22 cellular contexts compared by ENCODE assay signal in genomic region chr14:83290447-83290846, GRCh38.
"Had no signal": no experiment of that assay in that cellular context is flagged by ENCODE, and none has a peak within 500 bp of the region (broad histone marks: within the 10 kb centered on the region; RNA-seq: fewer than 3 reads in every experiment).

No MANE protein-coding gene starts in this region.

- H3K27ac Mint-ChIP-seq: mesothelial cell of epicardium; naive B cell; natural killer cell treated with Interleukin-12 subunit alpha and Interleukin-12 subunit beta and Interleukin-15 and Interleukin-18, amount 100 ng/mL, for 72 hours; progenitor cell of endocrine pancreas; stimulated activated effector memory CD8-positive, alpha-beta T cell treated with anti-CD3 and anti-CD28 coated beads, Interleukin-12 subunit alpha, Interleukin-12 subunit beta, amount 100 ng/mL, for 72 hours had no signal

- H3K4me3 Mint-ChIP-seq: mesothelial cell of epicardium; naive B cell; natural killer cell treated with Interleukin-12 subunit alpha and Interleukin-12 subunit beta and Interleukin-15 and Interleukin-18, amount 100 ng/mL, for 72 hours; neural crest cell; stimulated activated effector memory CD8-positive, alpha-beta T cell treated with anti-CD3 and anti-CD28 coated beads, Interleukin-12 subunit alpha, Interleukin-12 subunit beta, amount 100 ng/mL, for 72 hours had no signal

- H3K36me3 ChIP-seq: gastrocnemius medialis, right lobe of liver, stomach, thyroid gland, vagina had no signal

- H3K27ac ChIP-seq: dorsolateral prefrontal cortex, gastrocnemius medialis, parathyroid adenoma, right lobe of liver, stomach, thyroid gland, vagina had no signal

- H3K4me1 Mint-ChIP-seq: naive B cell; neural crest cell; stimulated activated effector memory CD8-positive, alpha-beta T cell treated with anti-CD3 and anti-CD28 coated beads, Interleukin-12 subunit alpha, Interleukin-12 subunit beta, amount 100 ng/mL, for 72 hours had no signal

- ATAC-seq: gastrocnemius medialis; mucosa of descending colon; natural killer cell treated with Interleukin-12 subunit alpha and Interleukin-12 subunit beta and Interleukin-15 and Interleukin-18, amount 100 ng/mL, for 72 hours; right lobe of liver; stimulated activated effector memory CD8-positive, alpha-beta T cell treated with anti-CD3 and anti-CD28 coated beads, Interleukin-12 subunit alpha, Interleukin-12 subunit beta, amount 100 ng/mL, for 72 hours had no signal

- H3K36me3 Mint-ChIP-seq: naive B cell; stimulated activated effector memory CD8-positive, alpha-beta T cell treated with anti-CD3 and anti-CD28 coated beads, Interleukin-12 subunit alpha, Interleukin-12 subunit beta, amount 100 ng/mL, for 72 hours had no signal

- H3K27me3 Mint-ChIP-seq: naive B cell; natural killer cell treated with Interleukin-12 subunit alpha and Interleukin-12 subunit beta and Interleukin-15 and Interleukin-18, amount 100 ng/mL, for 72 hours; progenitor cell of endocrine pancreas had no signal

- H3K9me3 ChIP-seq: gastrocnemius medialis, mucosa of descending colon, right lobe of liver, stomach, thyroid gland, vagina had no signal

- DNase-seq: dorsolateral prefrontal cortex; effector CD4-positive, alpha-beta T cell; foreskin fibroblast; gastrocnemius medialis; head of caudate nucleus; mesenchymal stem cell; mucosa of descending colon; naive B cell; right lobe of liver; stimulated activated CD4-positive, alpha-beta T cell treated with anti-CD3 and anti-CD28 coated beads, Interleukin-2, amount 100 ng/mL, for 24 hours; stimulated activated CD4-positive, alpha-beta T cell treated with anti-CD3 and anti-CD28 coated beads, Interleukin-4, amount 100 ng/mL, for 24 hours; stimulated activated naive CD4-positive, alpha-beta T cell treated with Interleukin-2 at 50 U/mL for 16 hours; stomach; thyroid gland; trophoblast cell had no signal

- H3K9ac ChIP-seq: parathyroid adenoma had no signal

- H3K4me3 ChIP-seq: dorsolateral prefrontal cortex, gastrocnemius medialis, mucosa of descending colon, right lobe of liver, stomach, thyroid gland, vagina had no signal

- H3K4me1 ChIP-seq: gastrocnemius medialis, parathyroid adenoma, right lobe of liver, stomach, thyroid gland, vagina had no signal

- H2AFZ ChIP-seq: parathyroid adenoma had no signal

- H3K27me3 ChIP-seq: dorsolateral prefrontal cortex, gastrocnemius medialis, right lobe of liver, stomach, thyroid gland, vagina had no signal

- H3K79me2 ChIP-seq: parathyroid adenoma had no signal
